In the genomic region with DNA sequence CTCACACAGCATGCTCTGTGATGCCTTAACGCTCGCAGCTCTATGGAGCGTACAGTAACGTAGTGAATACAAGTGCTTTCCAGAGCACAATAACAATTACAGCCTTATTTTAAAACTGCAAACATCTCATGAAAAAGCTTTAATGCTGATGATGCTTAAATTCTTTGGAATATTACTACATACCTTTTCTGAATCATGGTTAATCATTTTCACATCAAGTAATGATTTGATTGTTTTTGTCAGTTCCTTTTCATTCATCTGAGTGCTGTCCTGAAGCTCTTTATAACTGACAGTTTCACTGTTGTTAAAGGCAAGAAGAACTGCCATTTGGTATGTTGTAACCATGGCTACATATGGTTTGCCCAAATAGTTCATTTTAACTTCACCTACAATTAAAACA, we compare ENCODE assay signal across 15 cellular contexts.
"Had no signal": no experiment of that assay in that cellular context is flagged by ENCODE, and none has a peak within 500 bp of the region (broad histone marks: within the 10 kb centered on the region; RNA-seq: fewer than 3 reads in every experiment).

No MANE protein-coding gene starts in this region.

- H3K27ac Mint-ChIP-seq: activated naive CD4-positive, alpha-beta T cell treated with anti-CD3 and anti-CD28 coated beads for 36 hours; activated T-helper 1 cell treated with anti-CD3 and anti-CD28 coated beads, Interleukin-12 subunit alpha, Interleukin-12 subunit beta, Interleukin-2, Interleukin-4 antibody, amounts not matched to agents 30 ng/mL and 10 ng/mL and 1 ng/mL, durations not matched to agents 14 hours and 24 hours and 36 hours; naive B cell had no signal

- H3K4me3 Mint-ChIP-seq: activated naive CD4-positive, alpha-beta T cell treated with anti-CD3 and anti-CD28 coated beads for 36 hours; activated T-helper 1 cell treated with anti-CD3 and anti-CD28 coated beads, Interleukin-12 subunit alpha, Interleukin-12 subunit beta, Interleukin-2, Interleukin-4 antibody, amounts not matched to agents 30 ng/mL and 10 ng/mL and 1 ng/mL, durations not matched to agents 14 hours and 24 hours and 36 hours; naive B cell had no signal

- H3K4me1 Mint-ChIP-seq: naive B cell had no signal

- H3K27me3 ChIP-seq: ascending aorta, cardiac muscle cell, right atrium auricular region, tibial artery had no signal

- H3K4me3 ChIP-seq: ascending aorta, cardiac muscle cell, right atrium auricular region, skin epidermis, tibial artery had no signal

- H3K4me1 ChIP-seq: ascending aorta, tibial artery had no signal

- FAIRE-seq: urothelium cell line had no signal

- H3K27ac ChIP-seq: ascending aorta, cardiac muscle cell, right atrium auricular region, skin epidermis, tibial artery had no signal

- H3K9me3 Mint-ChIP-seq: activated naive CD4-positive, alpha-beta T cell treated with anti-CD3 and anti-CD28 coated beads for 36 hours; activated T-helper 1 cell treated with anti-CD3 and anti-CD28 coated beads, Interleukin-12 subunit alpha, Interleukin-12 subunit beta, Interleukin-2, Interleukin-4 antibody, amounts not matched to agents 30 ng/mL and 10 ng/mL and 1 ng/mL, durations not matched to agents 14 hours and 24 hours and 36 hours; naive B cell had no signal

- DNase-seq: activated CD4-positive, alpha-beta T cell treated with anti-CD3 and anti-CD28 coated beads, Interleukin-2, amount 50 U/mL, for 4 hours; activated naive CD4-positive, alpha-beta T cell treated with anti-CD3 and anti-CD28 coated beads for 36 hours; erythroblast; naive B cell; posterior cingulate gyrus; stimulated activated CD4-positive, alpha-beta T cell treated with anti-CD3 and anti-CD28 coated beads, Interleukin-15, amount 100 ng/mL, for 24 hours; stimulated activated CD4-positive, alpha-beta T cell treated with anti-CD3 and anti-CD28 coated beads, Interleukin-4, amount 100 ng/mL, for 1 hour; stimulated activated naive CD4-positive, alpha-beta T cell; tibial artery had no signal

- H3K27me3 Mint-ChIP-seq: naive B cell had no signal

- H3K9me3 ChIP-seq: ascending aorta, right atrium auricular region, tibial artery had no signal
